14 cellular contexts compared by ENCODE assay signal in genomic region chr22:44665115-44665514, GRCh38. TPM values are rescaled to one million over a fixed set of nuclear protein-coding genes. Genes with fewer than 3 reads are reported as not detected.
DNase-seq lines count a peak whose midpoint lies in the region; ATAC-seq, FAIRE-seq and TF ChIP-seq lines count a peak whose summit lies in the region.
"Had no signal": no experiment of that assay in that cellular context is flagged by ENCODE, and none has a peak within 500 bp of the region (broad histone marks: within the 10 kb centered on the region; RNA-seq: fewer than 3 reads in every experiment).

No MANE protein-coding gene starts in this region.

- H3K4ac ChIP-seq in neuronal stem cell (ENCODE audit: low read length): no peak overlapping the region

- ATAC-seq in GM19395 (IDR thresholded peaks at IDR 0.05; ENCODE audit: unreplicated experiment) (no peak), GM18511 (IDR thresholded peaks at IDR 0.05; ENCODE audit: unreplicated experiment) (no peak)

- BruUV-seq in endothelial cell of umbilical vein (replicated peaks; lab: Mats Ljungman, UMichigan): no TSS peak

- DNase-seq in ELR (ENCODE audit: low read depth) (peak; percentile 55), NCI-H226 (peak; percentile 42), endothelial cell of umbilical vein (ENCODE audit: low read depth, low spot score) (no peak), neuronal stem cell (ENCODE audit: low spot score) (no peak), tibial nerve (ENCODE audit: low spot score in 2 of 2) (no peak), foreskin melanocyte (no peak)
- DNase-seq: DND-41, KG1, kidney glomerular epithelial cell, NCI-H524 had no signal

- no peak for TF ChIP-seq POLR2A in endothelial cell of umbilical vein (IDR thresholded peaks at IDR 0.05; ENCODE audit: low read depth, low read length)
- no peak for TF ChIP-seq POLR2A in tibial nerve (IDR thresholded peaks at IDR 0.05)

- no peak overlapping the region for H2AFZ ChIP-seq in endothelial cell of umbilical vein (ENCODE audit: low read depth, low read length)
- no peak overlapping the region for H2AFZ ChIP-seq in neuronal stem cell (ENCODE audit: low read length)
- H2AFZ ChIP-seq: parathyroid adenoma had no signal

- peaks cover 2% of the 10 kb centered on the region for H3K79me1 ChIP-seq in neuronal stem cell (ENCODE audit: low read depth, low read length)

- no peaks in the 10 kb centered on the region for H3K9me1 ChIP-seq in endothelial cell of umbilical vein (replicated peaks; ENCODE audit: control insufficient read depth, extremely low read depth, insufficient read depth, low read length)

- H2BK5ac ChIP-seq in neuronal stem cell (ENCODE audit: low read length): peak overlapping the region; percentile 9

- no peak overlapping the region for H3K27ac ChIP-seq in endothelial cell of umbilical vein (ENCODE audit: insufficient read depth, low read depth, low read length)
- H3K27ac ChIP-seq in neuronal stem cell (replicated peaks; ENCODE audit: low read length): no peak overlapping the region
- H3K27ac ChIP-seq in tibial nerve: no peak overlapping the region
- H3K27ac ChIP-seq: cardiac muscle cell, parathyroid adenoma had no signal

- H3K9ac ChIP-seq in endothelial cell of umbilical vein (replicated peaks; ENCODE audit: extremely low read depth, insufficient read depth, low read length) (no peak overlapping the region), neuronal stem cell (ENCODE audit: low read depth, low read length, poor library complexity) (no peak overlapping the region)
- H3K9ac ChIP-seq: parathyroid adenoma had no signal

- peak overlapping the region; percentile 23 for H2AK5ac ChIP-seq in neuronal stem cell (ENCODE audit: low read depth, low read length)

- no peak overlapping the region for H3K4me2 ChIP-seq in endothelial cell of umbilical vein (ENCODE audit: insufficient read depth, low read length)
- H3K4me2 ChIP-seq in neuronal stem cell (ENCODE audit: insufficient read depth, low read length, poor library complexity, severe bottlenecking): no peak overlapping the region

- peak; percentile 57 for FAIRE-seq in endothelial cell of umbilical vein (lab: Jason Lieb, UNC)

- H4K8ac ChIP-seq in neuronal stem cell (ENCODE audit: low read depth, low read length): no peak overlapping the region

- dilution Hi-C loops in endothelial cell of umbilical vein (cut with MboI; ENCODE audit: extremely low pct_ligation_motif_present, low sequenced_read_pairs): no loop called here

- peaks cover 12% of the 10 kb centered on the region for H3K4me1 ChIP-seq in endothelial cell of umbilical vein (ENCODE audit: control insufficient read depth, extremely low read depth, insufficient read depth, low read length)
- peaks cover 9 to 20% of the 10 kb centered on the region in 2 donors for H3K4me1 ChIP-seq in neuronal stem cell (ENCODE audit: control insufficient read depth in 2 of 2, insufficient read depth in 1 of 2, low read depth in 1 of 2, low read length in 2 of 2)
- peaks cover 0 to 51% (median 12%) of the 10 kb centered on the region in 4 donors for H3K4me1 ChIP-seq in tibial nerve
- H3K4me1 ChIP-seq: parathyroid adenoma had no signal

- H2BK15ac ChIP-seq in neuronal stem cell (ENCODE audit: low read length): no peak overlapping the region

- POLR2A ChIA-PET in endothelial cell of umbilical vein (lab: Charles Lee): no interaction called here

- no peaks in the 10 kb centered on the region for H3K36me3 ChIP-seq in endothelial cell of umbilical vein (ENCODE audit: control insufficient read depth in 2 of 2, extremely low read depth in 1 of 2, insufficient read depth in 2 of 2, low read length in 2 of 2)
- H3K36me3 ChIP-seq in neuronal stem cell (replicated peaks in 1 of 2; ENCODE audit: control insufficient read depth in 2 of 2, insufficient read depth in 2 of 2, low read length in 2 of 2): no peaks in the 10 kb centered on the region
- H3K36me3 ChIP-seq in tibial nerve: no peaks in the 10 kb centered on the region
- H3K36me3 ChIP-seq: cardiac muscle cell had no signal

- CTCF ChIA-PET in endothelial cell of umbilical vein (lab: Charles Lee): interaction anchor here (1.1 to 1.9 kb wide), 2 partner anchors 17 to 20 kb away, joined by 3 to 10 read pairs; no protein-coding TSS in a partner anchor

- no peak overlapping the region for H3K4me3 ChIP-seq in endothelial cell of umbilical vein (replicated peaks in 1 of 3; ENCODE audit: insufficient read depth in 1 of 3, low read depth in 1 of 3, low read length in 3 of 3)
- no peak overlapping the region for H3K4me3 ChIP-seq in neuronal stem cell (ENCODE audit: low read length in 2 of 2)
- H3K4me3 ChIP-seq in tibial nerve: no peak overlapping the region
- H3K4me3 ChIP-seq: cardiac muscle cell had no signal

- H3K9me3 ChIP-seq in endothelial cell of umbilical vein (replicated peaks; ENCODE audit: control insufficient read depth, insufficient read depth, low read length): no peaks in the 10 kb centered on the region
- H3K9me3 ChIP-seq in neuronal stem cell (replicated peaks in 1 of 2; ENCODE audit: control insufficient read depth in 2 of 2, insufficient read depth in 1 of 2, low read depth in 1 of 2, low read length in 2 of 2): peaks cover 0 to 3% of the 10 kb centered on the region in 2 donors
- no peaks in the 10 kb centered on the region for H3K9me3 ChIP-seq in tibial nerve

- no peak overlapping the region for H3K14ac ChIP-seq in neuronal stem cell (ENCODE audit: low read length)

- no peak overlapping the region for H2BK12ac ChIP-seq in neuronal stem cell (ENCODE audit: low read length)

- H2BK120ac ChIP-seq in neuronal stem cell (ENCODE audit: low read depth, low read length): no peak overlapping the region

- TF ChIP-seq CTCF in endothelial cell of umbilical vein (IDR thresholded peaks at IDR 0.05; ENCODE audit: extremely low read depth in 1 of 2, insufficient read depth in 1 of 2, low read depth in 1 of 2, low read length in 2 of 2) (no peak), tibial nerve (IDR thresholded peaks at IDR 0.05) (no peak)

- no peaks in the 10 kb centered on the region for H3K27me3 ChIP-seq in endothelial cell of umbilical vein (ENCODE audit: control insufficient read depth in 2 of 2, insufficient read depth in 2 of 2, low read length in 2 of 2)
- H3K27me3 ChIP-seq in neuronal stem cell (ENCODE audit: control insufficient read depth in 3 of 3, insufficient read depth in 3 of 3, low read depth in 1 of 3, low read length in 3 of 3): peaks cover 0 to 33% (median 0%) of the 10 kb centered on the region in 3 experiments
- peaks cover 0 to 10% of the 10 kb centered on the region in 2 donors for H3K27me3 ChIP-seq in tibial nerve

- intact Hi-C loops in endothelial cell of umbilical vein (cut with micrococcal nuclease): loop anchor here (2.0 kb wide), 1 partner anchor 20 kb away; no protein-coding TSS in a partner anchor

- no CpG with 5 or more reads among the region's 9 CpGs for WGBS in neuronal stem cell (ENCODE audit: extremely low coverage in 2 of 2, insufficient read length in 2 of 2, insufficient replicate concordance in 1 of 2), 2 donors
- 44 to 51% methylated on average over 9 of the region's 9 CpGs for WGBS in tibial nerve, 2 donors

- no peaks in the 10 kb centered on the region for H4K20me1 ChIP-seq in endothelial cell of umbilical vein (replicated peaks; ENCODE audit: control insufficient read depth, extremely low read depth, insufficient read depth, low read length)

- H3K23ac ChIP-seq in neuronal stem cell (ENCODE audit: low read depth, low read length, poor library complexity): no peak overlapping the region

- H4K91ac ChIP-seq in neuronal stem cell (ENCODE audit: low read depth, low read length, poor library complexity): no peak overlapping the region

- H3K79me2 ChIP-seq in endothelial cell of umbilical vein (ENCODE audit: control insufficient read depth, insufficient read depth, low read length): no peaks in the 10 kb centered on the region
- H3K79me2 ChIP-seq: parathyroid adenoma had no signal

- no peak overlapping the region for H3K18ac ChIP-seq in neuronal stem cell (ENCODE audit: low read length)

- TF ChIP-seq EP300 in tibial nerve (IDR thresholded peaks at IDR 0.05): peak in 1 of 2 donors; percentile 66

TF ChIP-seq in endothelial cell of umbilical vein, 7 proteins besides CTCF, POLR2A, EP300 and RAD21:
- TF ChIP-seq EZH2 (IDR thresholded peaks at IDR 0.05; ENCODE audit: borderline replicate concordance, low read depth, low read length, severe bottlenecking) (no peak), JUN (IDR thresholded peaks at IDR 0.05; ENCODE audit: borderline replicate concordance, insufficient read depth, insufficient read length, low read depth) (no peak), GATA2 (IDR thresholded peaks at IDR 0.05; ENCODE audit: insufficient read depth, insufficient read length, low read depth, low read length) (no peak), POLR2AphosphoS5 (IDR thresholded peaks at IDR 0.05; ENCODE audit: insufficient read depth, low read depth, low read length) (no peak), MYC (IDR thresholded peaks at IDR 0.05; ENCODE audit: low read depth, low read length) (no peak), FOS (IDR thresholded peaks at IDR 0.05; ENCODE audit: borderline replicate concordance, insufficient read depth, low read length) (no peak)
- TF ChIP-seq, protein P1, sequence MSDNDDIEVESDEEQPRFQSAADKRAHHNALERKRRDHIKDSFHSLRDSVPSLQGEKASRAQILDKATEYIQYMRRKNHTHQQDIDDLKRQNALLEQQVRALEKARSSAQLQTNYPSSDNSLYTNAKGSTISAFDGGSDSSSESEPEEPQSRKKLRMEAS (IDR thresholded peaks at IDR 0.05; ENCODE audit: insufficient read depth, insufficient read length): no peak

RNA-seq across cellular contexts. Expression of gene PRR5, which starts 36.9 kb away (rescaled TPM):
- total RNA-seq in endothelial cell of umbilical vein: 7.4 and 9.0 TPM in 2 replicates
- polyA plus RNA-seq in endothelial cell of umbilical vein: 4.3 and 7.4 TPM in 2 replicates
- polyA plus RNA-seq in endothelial cell of umbilical vein (2011; cell fraction: cytosol; rRNA removed): 2.3 and 3.0 TPM in 2 replicates
- polyA plus RNA-seq in endothelial cell of umbilical vein (2011; cell fraction: nucleus; rRNA removed): 4.0 and 5.3 TPM in 2 replicates
- polyA plus RNA-seq in endothelial cell of umbilical vein (2012): 4.2 and 9.0 TPM in 2 replicates
- 3.5 and 8.0 TPM in 2 replicates for polyA minus RNA-seq in endothelial cell of umbilical vein
- polyA minus RNA-seq in endothelial cell of umbilical vein (2011; cell fraction: cytosol; rRNA and poly(A)+ RNA removed): 8.7 TPM
- 3.8 and 4.0 TPM in 2 replicates for polyA minus RNA-seq in endothelial cell of umbilical vein (2011; cell fraction: nucleus; rRNA and poly(A)+ RNA removed)
- polyA plus RNA-seq in neuronal stem cell (2013, experiment 1 of 2): 14.6 TPM
- polyA plus RNA-seq in neuronal stem cell (2013, experiment 2 of 2): 14.4 TPM
- total RNA-seq in tibial nerve: 10 to 100 TPM; 40.4 to 68.4 (median 42.5) TPM

Comparison
In these comparisons a context has a peak if more than half of its experiments do, and no peak if none do; other contexts are left out.
1. DNase-seq: peak in ELR (single experiment) and NCI-H226 (single experiment); none in endothelial cell of umbilical vein (single experiment), neuronal stem cell (single experiment), tibial nerve (0 of 2) and foreskin melanocyte (single experiment).